In the genomic region with DNA sequence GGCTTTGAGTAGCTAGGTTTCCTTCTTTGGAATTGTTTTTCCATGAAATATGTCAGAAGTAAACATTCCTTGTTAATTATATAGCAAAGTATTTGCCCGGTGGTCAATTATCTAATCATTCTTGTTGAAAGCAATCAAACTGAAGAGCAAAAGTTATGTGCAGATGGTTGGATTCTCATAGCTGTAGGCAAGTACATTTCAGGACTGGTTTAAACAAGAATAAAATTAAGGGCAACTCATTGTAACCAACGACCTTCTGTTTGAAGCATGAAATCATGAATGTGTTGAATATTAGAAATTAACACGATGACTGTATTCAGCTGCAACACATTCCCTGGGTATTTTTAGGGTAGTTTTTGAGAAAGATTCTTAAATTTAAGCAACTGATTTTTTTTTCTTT, we compare ENCODE assay signal across 29 cellular contexts.
"Had no signal": no experiment of that assay in that cellular context is flagged by ENCODE, and none has a peak within 500 bp of the region (broad histone marks: within the 10 kb centered on the region; RNA-seq: fewer than 3 reads in every experiment).

No MANE protein-coding gene starts in this region.

- ATAC-seq: activated CD4-positive, CD25-positive, alpha-beta regulatory T cell treated with anti-CD3 and anti-CD28 coated beads, Interleukin-2, amount 50 U/mL, for 24 hours; activated CD8-positive, alpha-beta T cell treated with anti-CD3 and anti-CD28 coated beads for 36 hours; activated T-cell treated with anti-CD3 and anti-CD28 coated beads, Interleukin-2, amount 50 U/mL, for 4 hours; activated T-helper 17 cell treated with anti-CD3 and anti-CD28 coated beads, Interleukin-2, amount 50 U/mL, for 72 hours; effector memory CD8-positive, alpha-beta T cell had no signal

- H3K27ac ChIP-seq: esophagus muscularis mucosa, VCaP had no signal

- H3K27me3 ChIP-seq: esophagus muscularis mucosa had no signal

- H3K36me3 ChIP-seq: esophagus muscularis mucosa had no signal

- DNase-seq: activated B cell treated with CpG ODN at 0.5 μM for 24 hours; activated CD4-positive, alpha-beta T cell treated with anti-CD3 and anti-CD28 coated beads for 48 hours; activated CD4-positive, alpha-beta T cell treated with anti-CD3 and anti-CD28 coated beads, Interleukin-2, amount 50 U/mL, for 1 hour; activated CD4-positive, alpha-beta T cell treated with anti-CD3 and anti-CD28 coated beads, Interleukin-2, amount 50 U/mL, for 48 hours; activated CD8-positive, alpha-beta memory T cell treated with anti-CD3 and anti-CD28 coated beads for 24 hours; activated CD8-positive, alpha-beta T cell treated with anti-CD3 and anti-CD28 coated beads for 36 hours; activated effector memory CD4-positive, alpha-beta T cell treated with Interleukin-2 at 50 U/mL for 16 hours; activated gamma-delta T cell treated with Interleukin-2 at 50 U/mL for 16 hours; activated naive CD4-positive, alpha-beta T cell treated with anti-CD3 and anti-CD28 coated beads, Interleukin-2, amount 50 U/mL, for 16 hours; activated naive CD4-positive, alpha-beta T cell treated with Interleukin-2 at 50 U/mL for 16 hours; activated T-cell treated with anti-CD3 and anti-CD28 coated beads, Interleukin-2, amount 50 U/mL, for 4 hours; amniotic stem cell; anterior cingulate cortex; caudate nucleus; cortex of kidney; dermis blood vessel endothelial cell; effector CD4-positive, alpha-beta T cell; effector memory CD8-positive, alpha-beta T cell; erythroblast; head of caudate nucleus; T-helper 2 cell had no signal

- H3K9me3 ChIP-seq: esophagus muscularis mucosa had no signal

- H3K4me3 ChIP-seq: esophagus muscularis mucosa had no signal

- FAIRE-seq: astrocyte, colon, frontal cortex, TTC549 had no signal

- H3K4me1 ChIP-seq: esophagus muscularis mucosa had no signal
